ENCODE assay signal across 8 cellular contexts in genomic region chr17:28547623-28548416, GRCh38. TPM values are rescaled to one million over a fixed set of nuclear protein-coding genes. Genes with fewer than 3 reads are reported as not detected.
A peak's percentile ranks its signal among the peaks of the same experiment; 100 is the strongest.
DNase-seq lines count a peak whose midpoint lies in the region; ATAC-seq and TF ChIP-seq lines count a peak whose summit lies in the region.

No MANE protein-coding gene starts in this region.

- peaks cover 14 to 27% of the 10 kb centered on the region in 2 experiments for H3K79me1 ChIP-seq in IMR-90 (ENCODE audit: low read depth in 1 of 2, low read length in 2 of 2)

- H3K9me1 ChIP-seq in IMR-90 (ENCODE audit: insufficient read depth, low read length) = peaks cover 7% of the 10 kb centered on the region; the same call in 1 of the 2 replicates

- H3K27ac ChIP-seq in IMR-90 (ENCODE audit: insufficient read depth, low read length) (no peak overlapping the region), SU-DHL-6 (ENCODE audit: low read depth, low read length) (peak overlapping the region; percentile 39), heart left ventricle (peak overlapping the region in 1 of 12 donors; percentile 84)

- no peak overlapping the region for H3K14ac ChIP-seq in IMR-90 (replicated peaks; ENCODE audit: low read depth, low read length)

- H2AK9ac ChIP-seq in IMR-90 (replicated peaks; ENCODE audit: low read depth, low read length, poor library complexity) = peak overlapping the region; percentile 5

- H3K23ac ChIP-seq in IMR-90 (ENCODE audit: low read depth, low read length) = no peak overlapping the region

- peak; percentile 65 for ATAC-seq in IMR-90 (ENCODE audit: low read depth)
- peak; percentile 59 to 73 (median 66) for ATAC-seq in heart left ventricle
- no peak for ATAC-seq in HG03159 (IDR thresholded peaks at IDR 0.05; ENCODE audit: unreplicated experiment)

- CTCF ChIA-PET in IMR-90 (lab: Yijun Ruan, JAX) = interaction anchor here (0.7 to 1.2 kb wide), 3 partner anchors 41 to 62 kb away, joined by 3 read pairs; no protein-coding TSS in a partner anchor

- H4K91ac ChIP-seq in IMR-90 (ENCODE audit: insufficient read depth, low read depth, low read length) = no peak overlapping the region

- BruUV-seq in IMR-90 (replicated peaks; lab: Mats Ljungman, UMichigan) = no TSS peak

- WGBS in IMR-90 (ENCODE audit: extremely low coverage in 2 of 2, insufficient read length in 1 of 2), 2 experiments = 91% methylated on average over 13 of the region's 26 CpGs; no CpG with 5 or more reads in 1 of the 2 experiments
- 71 to 85% (median 73%) methylated on average over 24 to 26 of the region's 26 CpGs for WGBS in heart left ventricle, 4 donors

- peak overlapping the region; percentile 21 for H3K4me3 ChIP-seq in GM12865 (ENCODE audit: low read depth, low read length)
- H3K4me3 ChIP-seq in IMR-90 (ENCODE audit: insufficient read depth, low read depth, low read length) = no peak overlapping the region
- peak overlapping the region; percentile 27 for H3K4me3 ChIP-seq in SU-DHL-6 (ENCODE audit: insufficient read depth, low read length, poor library complexity, severe bottlenecking)
- H3K4me3 ChIP-seq in heart left ventricle = peak overlapping the region in 1 of 12 donors; percentile 17

- H2BK15ac ChIP-seq in IMR-90 (ENCODE audit: low read depth, low read length) = no peak overlapping the region

- no peak overlapping the region for H3K56ac ChIP-seq in IMR-90 (ENCODE audit: extremely low read depth, insufficient read depth, low read length)

- no peak overlapping the region for H2BK120ac ChIP-seq in IMR-90 (ENCODE audit: low read depth, low read length)

- H2BK20ac ChIP-seq in IMR-90 (ENCODE audit: low read depth, low read length) = no peak overlapping the region

- no peak overlapping the region for H4K5ac ChIP-seq in IMR-90 (ENCODE audit: low read depth, low read length)

- H3K79me2 ChIP-seq in SU-DHL-6 (ENCODE audit: insufficient read depth, low read length) = no peaks in the 10 kb centered on the region

- TF ChIP-seq RAD21 in IMR-90 (IDR thresholded peaks at IDR 0.05; ENCODE audit: low read length) = peak; percentile 52

- no peaks in the 10 kb centered on the region for H3K9me2 ChIP-seq in SU-DHL-6 (replicated peaks; ENCODE audit: insufficient read depth, low read length)

- intact Hi-C loops in IMR-90 (cut with micrococcal nuclease) (loop anchor here (10.0 kb wide), 1 partner anchor 143 kb away; the partner anchor contains the start of gene SLC46A1), heart left ventricle (cut with DNase I) (loop anchor here in 7 of 10 donors (1.0 to 10.0 kb wide), 6 partner anchors 27 to 67 kb away; partner anchors contain the start of gene RSKR (in 4 of the 7))

- DNase-seq in A172 (ENCODE audit: low spot score) (peak; percentile 83), GM12865 (ENCODE audit: low read depth) (peak; percentile 91), IMR-90 (peak; percentile 50), heart left ventricle (peak; percentile 70 to 86 (median 76)), pulmonary artery endothelial cell (ENCODE audit: low read depth, low spot score) (peak; percentile 24)
- DNase-seq in activated naive CD8-positive, alpha-beta T cell treated with anti-CD3 and anti-CD28 coated beads, Interleukin-2, amount 50 U/mL, for 16 hours (ENCODE audit: low read depth, low spot score) = peak; percentile 13

- H3K27me3 ChIP-seq in IMR-90 (ENCODE audit: control insufficient read depth, insufficient read depth, low read length) (no peaks in the 10 kb centered on the region), SU-DHL-6 (ENCODE audit: low read length) (no peaks in the 10 kb centered on the region), heart left ventricle (no peaks in the 10 kb centered on the region)

- dilution Hi-C loops in IMR-90 (cut with HindIII; ENCODE audit: low sequenced_read_pairs, unreplicated experiment) = no loop called here

- peaks cover 4% of the 10 kb centered on the region; the same call in 1 of the 2 replicates for H3F3A ChIP-seq in SU-DHL-6 (ENCODE audit: insufficient read depth)

- no peak overlapping the region for H3K9ac ChIP-seq in IMR-90 (ENCODE audit: low read depth, low read length)
- H3K9ac ChIP-seq in SU-DHL-6 (ENCODE audit: low read length) = peak overlapping the region; percentile 39; the same call in 1 of the 2 replicates

- peaks cover 8% of the 10 kb centered on the region; the same call in 1 of the 2 replicates for H3K36me3 ChIP-seq in IMR-90 (ENCODE audit: control insufficient read depth, insufficient read depth, low read length)
- H3K36me3 ChIP-seq in SU-DHL-6 (ENCODE audit: low read length) = no peaks in the 10 kb centered on the region
- peaks cover 0 to 12% (median 6%) of the 10 kb centered on the region in 9 donors for H3K36me3 ChIP-seq in heart left ventricle

- H3K4me2 ChIP-seq in IMR-90 (ENCODE audit: low read depth, low read length) (no peak overlapping the region), SU-DHL-6 (ENCODE audit: low read depth, low read length, poor library complexity, severe bottlenecking) (peak overlapping the region; percentile 49)

- no peak for TF ChIP-seq POLR2A in IMR-90 (IDR thresholded peaks at IDR 0.05; ENCODE audit: low read depth, low read length)
- no peak for TF ChIP-seq POLR2A in heart left ventricle (IDR thresholded peaks at IDR 0.05)

- in situ Hi-C loops in IMR-90 (cut with MboI; ENCODE audit: low sequenced_read_pairs) = no loop called here

- H2AK5ac ChIP-seq in IMR-90 (ENCODE audit: low read depth, low read length) = no peak overlapping the region

- no peaks in the 10 kb centered on the region for H3K9me3 ChIP-seq in IMR-90 (ENCODE audit: control insufficient read depth, insufficient read depth, low read length)
- no peaks in the 10 kb centered on the region for H3K9me3 ChIP-seq in SU-DHL-6 (ENCODE audit: insufficient read depth, low read length)
- no peaks in the 10 kb centered on the region for H3K9me3 ChIP-seq in heart left ventricle

- H3K4ac ChIP-seq in IMR-90 (ENCODE audit: low read depth, low read length) = no peak overlapping the region

- peaks cover 6% of the 10 kb centered on the region for H3K4me1 ChIP-seq in IMR-90 (ENCODE audit: control insufficient read depth, insufficient read depth, low read length)
- H3K4me1 ChIP-seq in heart left ventricle = peaks cover 0 to 47% (median 11%) of the 10 kb centered on the region in 12 donors

- H3K18ac ChIP-seq in IMR-90 (ENCODE audit: low read depth, low read length) = no peak overlapping the region

- H4K20me1 ChIP-seq in IMR-90 (ENCODE audit: insufficient read depth, low read length) = peaks cover 13% of the 10 kb centered on the region
- H4K20me1 ChIP-seq in SU-DHL-6 (ENCODE audit: low read depth, low read length) = no peaks in the 10 kb centered on the region

- H2AFZ ChIP-seq in IMR-90 (replicated peaks; ENCODE audit: low read length, poor library complexity) = peak overlapping the region; percentile 51
- H2AFZ ChIP-seq in SU-DHL-6 (ENCODE audit: low read depth, low read length, severe bottlenecking) = peak overlapping the region; percentile 94

- TF ChIP-seq CTCF in GM12865 (IDR thresholded peaks at IDR 0.05; ENCODE audit: insufficient read depth, low read depth, low read length, missing control alignments) (peak; percentile 95), IMR-90 (conservative IDR thresholded peaks at IDR 0.05; ENCODE audit: low read depth, low read length) (peak; percentile 80), SU-DHL-6 (IDR thresholded peaks at IDR 0.05; ENCODE audit: insufficient read depth, low read length, poor library complexity, severe bottlenecking) (peak; percentile 99), heart left ventricle (IDR thresholded peaks at IDR 0.05) (peak; percentile 76 to 94 (median 84))

- H4K8ac ChIP-seq in IMR-90 (ENCODE audit: low read depth in 2 of 2, low read length in 2 of 2) = no peak overlapping the region

- POLR2A ChIA-PET in IMR-90 (lab: Charles Lee; ENCODE audit: unreplicated experiment) = no interaction called here

- H2BK5ac ChIP-seq in IMR-90 (ENCODE audit: low read depth, low read length, poor library complexity, severe bottlenecking) = no peak overlapping the region

RNA-seq across cellular contexts. Expression of gene UNC119, which starts 4.6 kb away (rescaled TPM):
- 65.5 and 73.5 TPM in 2 replicates for total RNA-seq in A172 (2014; rRNA removed; shearing (Covaris generic))
- total RNA-seq in IMR-90 (2012; rRNA removed) (21.7 and 22.4 TPM in 2 replicates), heart left ventricle (10 to 100 TPM; 12.8 to 30.7 (median 19.2) TPM), pulmonary artery endothelial cell (22.0 and 22.1 TPM in 2 replicates)
- polyA plus RNA-seq in IMR-90 (2012; rRNA removed) (57.4 and 63.2 TPM in 2 replicates), heart left ventricle (10 to 100 TPM; 18.4 to 23.7 TPM)
- 35.2 and 70.5 TPM in 2 replicates for polyA plus RNA-seq in IMR-90 (2012; cell fraction: cytosol; rRNA removed)
- 149 and 192 TPM in 2 replicates for polyA plus RNA-seq in IMR-90 (2012; cell fraction: nucleus; rRNA removed; ENCODE audit: low replicate concordance)

RNA-seq across cellular contexts. Expression of gene PIGS, which starts 23.5 kb away (rescaled TPM):
- 48.9 and 83.5 TPM in 2 replicates for total RNA-seq in A172 (2014; rRNA removed; shearing (Covaris generic))
- total RNA-seq in IMR-90 (2012; rRNA removed) (27.5 and 28.7 TPM in 2 replicates), heart left ventricle (10 to 100 TPM; 44.7 to 83.1 (median 55.1) TPM), pulmonary artery endothelial cell (56.6 and 57.6 TPM in 2 replicates)
- polyA plus RNA-seq in IMR-90 (2012; rRNA removed) (77.9 and 78.9 TPM in 2 replicates), heart left ventricle (10 to 100 TPM; 10.4 to 88.4 TPM)
- polyA plus RNA-seq in IMR-90 (2012; cell fraction: cytosol; rRNA removed) = 51.4 and 88.9 TPM in 2 replicates
- polyA plus RNA-seq in IMR-90 (2012; cell fraction: nucleus; rRNA removed; ENCODE audit: low replicate concordance) = 62.4 and 74.4 TPM in 2 replicates

RNA-seq across cellular contexts. Expression of gene ALDOC, which starts 28.9 kb away (rescaled TPM):
- 1.3 and 2.1 TPM in 2 replicates for total RNA-seq in A172 (2014; rRNA removed; shearing (Covaris generic))
- total RNA-seq in IMR-90 (2012; rRNA removed) (46.1 and 47.0 TPM in 2 replicates), heart left ventricle (100 to 1,000 TPM; 154 to 677 (median 224) TPM), pulmonary artery endothelial cell (22.0 and 53.9 TPM in 2 replicates)
- polyA plus RNA-seq in IMR-90 (2012; rRNA removed) (62.6 and 69.7 TPM in 2 replicates), heart left ventricle (100 to 1,000 TPM; 179 to 220 TPM)
- polyA plus RNA-seq in IMR-90 (2012; cell fraction: cytosol; rRNA removed) = 65.0 and 142 TPM in 2 replicates
- polyA plus RNA-seq in IMR-90 (2012; cell fraction: nucleus; rRNA removed; ENCODE audit: low replicate concordance) = 65.0 and 66.5 TPM in 2 replicates

RNA-seq across cellular contexts. Expression of gene FOXN1, which starts 41.7 kb away (rescaled TPM):
- 0.22 TPM in 1 of 2 replicates, not detected in the other for total RNA-seq in A172 (2014; rRNA removed; shearing (Covaris generic))
- total RNA-seq in IMR-90 (2012; rRNA removed) (not detected in 2 replicates), heart left ventricle (not detected), pulmonary artery endothelial cell (not detected in 2 replicates)
- polyA plus RNA-seq in IMR-90 (2012; rRNA removed) (not detected in 2 replicates), heart left ventricle (not detected)
- polyA plus RNA-seq in IMR-90 (2012; cell fraction: cytosol; rRNA removed) = not detected in 2 replicates
- polyA plus RNA-seq in IMR-90 (2012; cell fraction: nucleus; rRNA removed; ENCODE audit: low replicate concordance) = not detected in 2 replicates

RNA-seq across cellular contexts. Expression of gene SPAG5, which starts 51.0 kb away (rescaled TPM):
- 162 and 170 TPM in 2 replicates for total RNA-seq in A172 (2014; rRNA removed; shearing (Covaris generic))
- 55.5 and 60.8 TPM in 2 replicates for total RNA-seq in IMR-90 (2012; rRNA removed)
- polyA plus RNA-seq in IMR-90 (2012; rRNA removed) = 40.3 and 47.3 TPM in 2 replicates
- 11.7 and 27.3 TPM in 2 replicates for polyA plus RNA-seq in IMR-90 (2012; cell fraction: cytosol; rRNA removed)
- polyA plus RNA-seq in IMR-90 (2012; cell fraction: nucleus; rRNA removed; ENCODE audit: low replicate concordance) = 39.8 and 75.8 TPM in 2 replicates
- total RNA-seq in heart left ventricle = 10 to 100 TPM in 1 of 9 donors, 1 to 10 TPM in 4, under 1 TPM in 4; 0.39 to 11.6 (median 1.5) TPM
- polyA plus RNA-seq in heart left ventricle = 1 to 10 TPM in 1 of 2 donors, under 1 TPM in 1; 0.42 to 1.2 TPM
- 24.5 and 58.3 TPM in 2 replicates for total RNA-seq in pulmonary artery endothelial cell

Comparison
In these comparisons a context has a peak if more than half of its experiments do, and no peak if none do; other contexts are left out.
1. DNase-seq: peak in every context shown above with its lines; median percentile 91 in GM12865; 83 in A172; 76 in heart left ventricle; 50 in IMR-90; 24 in pulmonary artery endothelial cell; 13 in activated naive CD8-positive, alpha-beta T cell treated with anti-CD3 and anti-CD28 coated beads, Interleukin-2, amount 50 U/mL, for 16 hours.